ENCODE assay signal across 19 cellular contexts in the genomic region with DNA sequence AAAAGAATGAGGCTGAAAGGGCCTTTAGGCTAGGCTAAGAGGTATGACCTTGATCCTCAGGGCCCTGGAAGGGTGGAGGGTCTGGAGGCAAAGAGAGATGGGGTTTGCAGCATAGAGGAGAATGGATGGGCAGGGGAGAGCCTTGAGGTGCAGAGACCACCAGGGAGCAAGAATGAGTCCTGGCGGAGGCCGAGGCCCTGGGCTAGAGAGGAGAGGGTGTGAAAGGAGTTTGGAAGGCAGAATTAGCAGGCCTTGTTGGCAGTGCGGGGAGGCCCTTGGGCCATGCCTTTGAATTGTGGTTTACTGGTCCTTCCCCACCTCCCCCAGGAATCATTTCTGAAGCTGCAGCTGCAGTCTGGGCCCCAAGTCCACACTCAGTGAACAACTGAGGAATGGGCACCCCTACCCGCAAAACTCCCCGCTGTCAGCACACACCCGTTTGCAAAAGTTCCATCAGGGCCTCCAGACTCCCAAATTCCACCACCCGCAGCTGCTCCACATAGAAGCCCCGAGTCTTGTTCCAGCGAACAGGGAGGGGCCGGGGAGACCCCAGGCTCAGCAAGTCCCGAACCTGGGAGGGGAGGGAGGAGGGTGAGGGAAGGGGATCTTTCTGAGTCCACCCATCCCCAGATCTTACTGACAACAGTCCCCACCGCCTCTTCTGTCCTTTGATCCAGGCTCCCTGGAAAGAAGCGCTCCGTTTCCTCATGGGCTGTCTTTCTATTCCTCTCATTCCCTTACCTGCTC. TPM values are rescaled to one million over a fixed set of nuclear protein-coding genes. Genes with fewer than 3 reads are reported as not detected.
A peak's percentile ranks its signal among the peaks of the same experiment; 100 is the strongest.
DNase-seq lines count a peak whose midpoint lies in the region; ATAC-seq and TF ChIP-seq lines count a peak whose summit lies in the region.
"Had no signal": no experiment of that assay in that cellular context is flagged by ENCODE, and none has a peak within 500 bp of the region (broad histone marks: within the 10 kb centered on the region; RNA-seq: fewer than 3 reads in every experiment).

No MANE protein-coding gene starts in this region.

- H3K4me1 Mint-ChIP-seq in CD4-positive, alpha-beta memory T cell, result peaks cover 7 to 14% (median 11%) of the 10 kb centered on the region in 4 donors
- H3K4me1 Mint-ChIP-seq in nephron, result peaks cover 30% of the 10 kb centered on the region

- 67% methylated on average over 1 of the region's 14 CpGs; no CpG with 5 or more reads in 1 of the 2 experiments for WGBS in IMR-90 (ENCODE audit: extremely low coverage in 2 of 2, insufficient read length in 1 of 2), 2 experiments
- WGBS in smooth muscle cell (ENCODE audit: low lambda C conversion rate), result 92% methylated on average over 13 of the region's 14 CpGs

- POLR2A ChIA-PET in CD4-positive, alpha-beta memory T cell (lab: Charles Lee; ENCODE audit: partially characterized antibody), result no interaction called here
- POLR2A ChIA-PET in IMR-90 (lab: Charles Lee; ENCODE audit: unreplicated experiment), result no interaction called here
- POLR2A ChIA-PET in OCI-LY7 (lab: Charles Lee), result no interaction called here

- in situ Hi-C loops in IMR-90 (cut with MboI; ENCODE audit: low sequenced_read_pairs), result no loop called here

- no peak overlapping the region for H4K91ac ChIP-seq in IMR-90 (ENCODE audit: insufficient read depth, low read depth, low read length)

- no peak overlapping the region for H3K14ac ChIP-seq in IMR-90 (replicated peaks; ENCODE audit: low read depth, low read length)

- TF ChIP-seq CTCF in IMR-90 (conservative IDR thresholded peaks at IDR 0.05; ENCODE audit: low read depth, low read length) (no peak), nephron (IDR thresholded peaks at IDR 0.05; ENCODE audit: unreplicated experiment in 3 of 3) (no peak), smooth muscle cell (IDR thresholded peaks at IDR 0.05; ENCODE audit: borderline replicate concordance, insufficient read depth, poor library complexity, severe bottlenecking) (no peak), OCI-LY7 (conservative IDR thresholded peaks at IDR 0.05; ENCODE audit: low read length) (no peak)

- H4K20me1 ChIP-seq in IMR-90 (ENCODE audit: insufficient read depth, low read length), result no peaks in the 10 kb centered on the region
- no peaks in the 10 kb centered on the region for H4K20me1 ChIP-seq in smooth muscle cell (ENCODE audit: low read depth)
- no peaks in the 10 kb centered on the region for H4K20me1 ChIP-seq in OCI-LY7 (ENCODE audit: insufficient read depth, low read length)

- H3K9me1 ChIP-seq in IMR-90 (ENCODE audit: insufficient read depth, low read length), result no peaks in the 10 kb centered on the region

- no peaks in the 10 kb centered on the region for H3K79me2 ChIP-seq in smooth muscle cell (ENCODE audit: low read depth)
- H3K79me2 ChIP-seq in OCI-LY7 (ENCODE audit: insufficient read depth, low read depth, low read length), result no peaks in the 10 kb centered on the region

- no peaks in the 10 kb centered on the region for H3K79me1 ChIP-seq in IMR-90 (ENCODE audit: low read depth in 1 of 2, low read length in 2 of 2)

- CTCF ChIA-PET in CD4-positive, alpha-beta memory T cell (lab: Charles Lee; ENCODE audit: partially characterized antibody), result interaction anchor here (6.1 kb wide), 1 partner anchor 13 kb away, joined by 37 read pairs; no protein-coding TSS in a partner anchor
- CTCF ChIA-PET in IMR-90 (lab: Yijun Ruan, JAX) (no interaction called here), OCI-LY7 (lab: Charles Lee; ENCODE audit: unreplicated experiment) (no interaction called here)

- no peak overlapping the region for H4K8ac ChIP-seq in IMR-90 (ENCODE audit: low read depth in 2 of 2, low read length in 2 of 2)

- H3K36me3 ChIP-seq in CD4-positive, alpha-beta memory T cell (ENCODE audit: insufficient read depth, low read length), result no peaks in the 10 kb centered on the region
- H3K36me3 ChIP-seq in IMR-90 (ENCODE audit: control insufficient read depth, insufficient read depth, low read length) (no peaks in the 10 kb centered on the region), endocrine pancreas (ENCODE audit: control insufficient read depth, insufficient read depth, low read length) (no peaks in the 10 kb centered on the region), smooth muscle cell (ENCODE audit: low read depth) (no peaks in the 10 kb centered on the region), OCI-LY7 (ENCODE audit: insufficient read depth, low read length) (no peaks in the 10 kb centered on the region)
- H3K36me3 ChIP-seq: SJCRH30 had no signal

- H2AK9ac ChIP-seq in IMR-90 (replicated peaks; ENCODE audit: low read depth, low read length, poor library complexity), result no peak overlapping the region

- BruUV-seq in IMR-90 (replicated peaks; lab: Mats Ljungman, UMichigan) (no TSS peak), OCI-LY7 (replicated peaks; lab: Mats Ljungman, UMichigan) (no TSS peak)

- peaks cover 5% of the 10 kb centered on the region for H3K27me3 ChIP-seq in CD4-positive, alpha-beta memory T cell (ENCODE audit: insufficient read depth, low read length)
- peaks cover 67% of the 10 kb centered on the region for H3K27me3 ChIP-seq in IMR-90 (ENCODE audit: control insufficient read depth, insufficient read depth, low read length)
- no peaks in the 10 kb centered on the region for H3K27me3 ChIP-seq in endocrine pancreas (ENCODE audit: control insufficient read depth, insufficient read depth, low read length)
- H3K27me3 ChIP-seq in smooth muscle cell (ENCODE audit: low read depth), result peaks cover 26% of the 10 kb centered on the region
- H3K27me3 ChIP-seq: SJCRH30 had no signal

- no peaks in the 10 kb centered on the region for H3K9me3 ChIP-seq in CD4-positive, alpha-beta memory T cell (ENCODE audit: control insufficient read depth in 1 of 2, low read length in 2 of 2)
- peaks cover 6% of the 10 kb centered on the region for H3K9me3 ChIP-seq in IMR-90 (ENCODE audit: control insufficient read depth, insufficient read depth, low read length)
- peaks cover 3% of the 10 kb centered on the region for H3K9me3 ChIP-seq in endocrine pancreas (ENCODE audit: control insufficient read depth, low read length)
- no peaks in the 10 kb centered on the region for H3K9me3 ChIP-seq in smooth muscle cell (replicated peaks; ENCODE audit: low read depth)
- H3K9me3 ChIP-seq in OCI-LY7 (ENCODE audit: low read length), result no peaks in the 10 kb centered on the region

- H3K4me3 ChIP-seq in CD4-positive, alpha-beta memory T cell (ENCODE audit: low read length in 2 of 2), result no peak overlapping the region
- H3K4me3 ChIP-seq in IMR-90 (ENCODE audit: insufficient read depth, low read depth, low read length), result no peak overlapping the region
- no peak overlapping the region for H3K4me3 ChIP-seq in endocrine pancreas (ENCODE audit: control insufficient read depth, insufficient read depth, low read length)
- H3K4me3 ChIP-seq in smooth muscle cell, result no peak overlapping the region
- no peak overlapping the region for H3K4me3 ChIP-seq in OCI-LY7 (ENCODE audit: low read depth, low read length, poor library complexity, severe bottlenecking)
- H3K4me3 ChIP-seq: GM12878, lung, SJCRH30 had no signal

- no peak for DNase-seq in CD4-positive, alpha-beta memory T cell
- DNase-seq in IMR-90 (no peak), smooth muscle cell (lab: John Stamatoyannopoulos, UW; ENCODE audit: unreplicated experiment) (no peak), NCI-H510A treated with DMSO at 0.1 percent for 48 hours (lab: John Stamatoyannopoulos, UW) (no peak), OCI-LY7 (ENCODE audit: low spot score) (no peak)
- DNase-seq: activated CD8-positive, alpha-beta T cell treated with anti-CD3 and anti-CD28 coated beads for 36 hours; activated gamma-delta T cell treated with Interleukin-2 at 50 U/mL for 16 hours; SJCRH30; stimulated activated naive CD4-positive, alpha-beta T cell had no signal

- H3F3A ChIP-seq in smooth muscle cell (ENCODE audit: low read depth), result peaks cover 6% of the 10 kb centered on the region

- peak overlapping the region in 1 of 7 donors; percentile 59 for H3K27ac Mint-ChIP-seq in CD4-positive, alpha-beta memory T cell
- peak overlapping the region in 2 of 3 experiments; percentile 64 to 70 for H3K27ac Mint-ChIP-seq in nephron
- H3K27ac Mint-ChIP-seq: activated CD8-positive, alpha-beta T cell treated with anti-CD3 and anti-CD28 coated beads for 36 hours had no signal

- peaks cover 3 to 9% (median 5%) of the 10 kb centered on the region in 8 donors for H3K9me3 Mint-ChIP-seq in CD4-positive, alpha-beta memory T cell
- H3K9me3 Mint-ChIP-seq in nephron, result peaks cover 7% of the 10 kb centered on the region

- no peak overlapping the region for H2BK120ac ChIP-seq in IMR-90 (ENCODE audit: low read depth, low read length)

- H3K23ac ChIP-seq in IMR-90 (ENCODE audit: low read depth, low read length), result no peak overlapping the region

- no peak overlapping the region for H2AK5ac ChIP-seq in IMR-90 (ENCODE audit: low read depth, low read length)

- peaks cover 5% of the 10 kb centered on the region for H3K4me1 ChIP-seq in CD4-positive, alpha-beta memory T cell (ENCODE audit: insufficient read depth, low read length)
- H3K4me1 ChIP-seq in IMR-90 (ENCODE audit: control insufficient read depth, insufficient read depth, low read length) (no peaks in the 10 kb centered on the region), endocrine pancreas (ENCODE audit: control insufficient read depth, insufficient read depth, low read length) (peaks cover 6% of the 10 kb centered on the region), smooth muscle cell (ENCODE audit: low read depth) (no peaks in the 10 kb centered on the region), OCI-LY7 (ENCODE audit: insufficient read depth, low read length, poor library complexity, severe bottlenecking) (no peaks in the 10 kb centered on the region)
- H3K4me1 ChIP-seq: SJCRH30 had no signal

- H3K9me2 ChIP-seq in OCI-LY7 (ENCODE audit: insufficient read depth, low read length), result no peaks in the 10 kb centered on the region

- H3K4me3 Mint-ChIP-seq in CD4-positive, alpha-beta memory T cell, result peak overlapping the region in 7 of 8 donors; percentile 10 to 71 (median 54)
- H3K4me3 Mint-ChIP-seq in nephron, result peak overlapping the region; percentile 75 to 81 (median 78)
- H3K4me3 Mint-ChIP-seq: activated CD8-positive, alpha-beta T cell treated with anti-CD3 and anti-CD28 coated beads for 36 hours had no signal

- no peak overlapping the region for H2BK5ac ChIP-seq in IMR-90 (ENCODE audit: low read depth, low read length, poor library complexity, severe bottlenecking)

- H2BK20ac ChIP-seq in IMR-90 (ENCODE audit: low read depth, low read length), result no peak overlapping the region

- H3K36me3 Mint-ChIP-seq in CD4-positive, alpha-beta memory T cell, result no peaks in the 10 kb centered on the region
- peaks cover 16% of the 10 kb centered on the region for H3K36me3 Mint-ChIP-seq in nephron (ENCODE audit: low read depth)

- no peak overlapping the region for H3K56ac ChIP-seq in IMR-90 (ENCODE audit: extremely low read depth, insufficient read depth, low read length)

- no peak overlapping the region for H3K4ac ChIP-seq in IMR-90 (ENCODE audit: low read depth, low read length)

- no peak overlapping the region for H2BK15ac ChIP-seq in IMR-90 (ENCODE audit: low read depth, low read length)

- H2AFZ ChIP-seq in IMR-90 (replicated peaks; ENCODE audit: low read length, poor library complexity), result peak overlapping the region; percentile 56
- H2AFZ ChIP-seq in smooth muscle cell (ENCODE audit: low read depth), result no peak overlapping the region
- no peak overlapping the region for H2AFZ ChIP-seq in OCI-LY7 (ENCODE audit: low read length)

- TF ChIP-seq RAD21 in IMR-90 (IDR thresholded peaks at IDR 0.05; ENCODE audit: low read length), result no peak

- H3K27me3 Mint-ChIP-seq in CD4-positive, alpha-beta memory T cell, result peaks cover 32 to 54% of the 10 kb centered on the region in 2 donors
- H3K27me3 Mint-ChIP-seq in nephron (ENCODE audit: low read depth), result peaks cover 48% of the 10 kb centered on the region

- no peak for ATAC-seq in IMR-90 (ENCODE audit: low read depth)
- no peak for ATAC-seq in HG02840 (IDR thresholded peaks at IDR 0.05; ENCODE audit: low FRiP score, unreplicated experiment)
- ATAC-seq: activated CD8-positive, alpha-beta T cell treated with anti-CD3 and anti-CD28 coated beads for 36 hours; GM12878 had no signal

- H3K9ac ChIP-seq in IMR-90 (ENCODE audit: low read depth, low read length) (no peak overlapping the region), endocrine pancreas (ENCODE audit: control insufficient read depth, insufficient read depth, low read length) (peak overlapping the region; percentile 63), smooth muscle cell (ENCODE audit: low read depth) (no peak overlapping the region)
- H3K9ac ChIP-seq: KMS-11 had no signal

- H3K4me2 ChIP-seq in IMR-90 (ENCODE audit: low read depth, low read length), result no peak overlapping the region
- no peak overlapping the region for H3K4me2 ChIP-seq in smooth muscle cell
- H3K4me2 ChIP-seq in OCI-LY7 (ENCODE audit: low read length), result no peak overlapping the region

- H4K5ac ChIP-seq in IMR-90 (ENCODE audit: low read depth, low read length), result no peak overlapping the region

- no peak overlapping the region for H3K27ac ChIP-seq in CD4-positive, alpha-beta memory T cell (ENCODE audit: low read depth, low read length)
- no peak overlapping the region for H3K27ac ChIP-seq in IMR-90 (ENCODE audit: insufficient read depth, low read length)
- no peak overlapping the region for H3K27ac ChIP-seq in smooth muscle cell (ENCODE audit: low read depth)
- H3K27ac ChIP-seq in OCI-LY7 (ENCODE audit: low read depth, low read length, poor library complexity, severe bottlenecking), result no peak overlapping the region
- H3K27ac ChIP-seq: C4-2B, KMS-11, SJCRH30 had no signal

- dilution Hi-C loops in IMR-90 (cut with HindIII; ENCODE audit: low sequenced_read_pairs, unreplicated experiment), result no loop called here

- intact Hi-C loops in CD4-positive, alpha-beta memory T cell (cut with micrococcal nuclease), result no loop called here
- intact Hi-C loops in IMR-90 (cut with micrococcal nuclease) (no loop called here), OCI-LY7 (cut with micrococcal nuclease; ENCODE audit: unreplicated experiment) (no loop called here)

- no peak overlapping the region for H3K18ac ChIP-seq in IMR-90 (ENCODE audit: low read depth, low read length)

- no peak for TF ChIP-seq POLR2A in IMR-90 (IDR thresholded peaks at IDR 0.05; ENCODE audit: low read depth, low read length)

RNA-seq across cellular contexts. Expression of gene KIF12, which starts 2.1 kb away (rescaled TPM):
- not detected for total RNA-seq in CD4-positive, alpha-beta memory T cell
- not detected for polyA plus RNA-seq in CD4-positive, alpha-beta memory T cell
- not detected in 2 replicates for total RNA-seq in IMR-90 (2012; rRNA removed)
- polyA plus RNA-seq in IMR-90 (2012; rRNA removed), result 0.11 TPM in 1 of 2 replicates, not detected in the other
- 0.04 TPM in 1 of 2 replicates, not detected in the other for polyA plus RNA-seq in IMR-90 (2012; cell fraction: cytosol; rRNA removed)
- 0.21 and 0.58 TPM in 2 replicates for polyA plus RNA-seq in IMR-90 (2012; cell fraction: nucleus; rRNA removed; ENCODE audit: low replicate concordance)
- 0.09 TPM in 1 of 2 replicates, not detected in the other for total RNA-seq in smooth muscle cell
- polyA plus RNA-seq in smooth muscle cell, result 0.21 TPM in 1 of 2 replicates, not detected in the other
- total RNA-seq in OCI-LY7 (2014; rRNA removed; shearing (Covaris generic)), result not detected in 2 replicates
- total RNA-seq in OCI-LY7 (2022), result not detected in 2 replicates
- total RNA-seq: activated CD8-positive, alpha-beta T cell treated with anti-CD3 and anti-CD28 coated beads for 36 hours; bronchial epithelial cell; GM12878; SJCRH30; skeletal muscle tissue had no signal
- polyA plus RNA-seq: GM12878 had no signal

RNA-seq across cellular contexts. Expression of gene AMBP, which starts 18.9 kb away (rescaled TPM):
- total RNA-seq in CD4-positive, alpha-beta memory T cell, result not detected
- polyA plus RNA-seq in CD4-positive, alpha-beta memory T cell, result not detected
- total RNA-seq in IMR-90 (2012; rRNA removed), result not detected in 2 replicates
- polyA plus RNA-seq in IMR-90 (2012; rRNA removed), result not detected in 2 replicates
- polyA plus RNA-seq in IMR-90 (2012; cell fraction: cytosol; rRNA removed), result 0.10 and 0.13 TPM in 2 replicates
- polyA plus RNA-seq in IMR-90 (2012; cell fraction: nucleus; rRNA removed; ENCODE audit: low replicate concordance), result not detected in 2 replicates
- not detected in 2 replicates for total RNA-seq in smooth muscle cell
- 0.35 and 0.46 TPM in 2 replicates for polyA plus RNA-seq in smooth muscle cell
- total RNA-seq in OCI-LY7 (2014; rRNA removed; shearing (Covaris generic)), result not detected in 2 replicates
- not detected in 2 replicates for total RNA-seq in OCI-LY7 (2022)
- total RNA-seq: activated CD8-positive, alpha-beta T cell treated with anti-CD3 and anti-CD28 coated beads for 36 hours; bronchial epithelial cell; omental fat pad had no signal

RNA-seq across cellular contexts. Expression of gene COL27A1, which starts 58.3 kb away (rescaled TPM):
- 1 to 10 TPM; 1.3 TPM for total RNA-seq in CD4-positive, alpha-beta memory T cell
- not detected for polyA plus RNA-seq in CD4-positive, alpha-beta memory T cell
- total RNA-seq in IMR-90 (2012; rRNA removed) (2.2 and 3.2 TPM in 2 replicates), smooth muscle cell (18.1 and 20.7 TPM in 2 replicates), OCI-LY7 (2022) (not detected in 2 replicates)
- polyA plus RNA-seq in IMR-90 (2012; rRNA removed) (18.3 and 23.2 TPM in 2 replicates), smooth muscle cell (19.9 and 33.5 TPM in 2 replicates)
- 6.8 and 9.7 TPM in 2 replicates for polyA plus RNA-seq in IMR-90 (2012; cell fraction: cytosol; rRNA removed)
- polyA plus RNA-seq in IMR-90 (2012; cell fraction: nucleus; rRNA removed; ENCODE audit: low replicate concordance), result 118 and 194 TPM in 2 replicates
- not detected in 2 replicates for total RNA-seq in OCI-LY7 (2014; rRNA removed; shearing (Covaris generic))
- polyA plus RNA-seq: GM12878 had no signal
